ENCODE assay signal across 1 cellular context in genomic region chr16:1850981-1851380, GRCh38.
TF ChIP-seq lines count a peak whose summit lies in the region.

No MANE protein-coding gene starts in this region.

TF ChIP-seq in HEK293, 187 proteins besides CTCF, POLR2A, EP300 and RAD21 (continued from another document):
- TF ChIP-seq ZNF398 (tag by site-specific recombination; IDR thresholded peaks at IDR 0.05) = no peak
